Comparison of ENCODE assay signal across 1 cellular context in genomic region chr15:99568548-99569352, GRCh38.
TF ChIP-seq lines count a peak whose summit lies in the region.

No MANE protein-coding gene starts in this region.

TF ChIP-seq in HepG2, 621 proteins besides CTCF, POLR2A, EP300 and RAD21:
- TF ChIP-seq ZSCAN5A (CRISPR knock-in tag; IDR thresholded peaks at IDR 0.05; ENCODE audit: borderline replicate concordance) (no peak), ZNF713 (CRISPR knock-in tag; IDR thresholded peaks at IDR 0.05) (no peak), DR1 (CRISPR knock-in tag; IDR thresholded peaks at IDR 0.05) (no peak), EEA1 (CRISPR knock-in tag; IDR thresholded peaks at IDR 0.05; ENCODE audit: borderline replicate concordance) (no peak), ZNF264 (CRISPR knock-in tag; IDR thresholded peaks at IDR 0.05) (no peak), MXD4 (CRISPR knock-in tag; IDR thresholded peaks at IDR 0.05) (no peak), ZNF34 (CRISPR knock-in tag; IDR thresholded peaks at IDR 0.05; ENCODE audit: borderline replicate concordance) (no peak)
TF ChIP-seq in HepG2: peak in this region for 0.
